In genomic region chr11:118912742-118913410, GRCh38 we compare ENCODE assay signal across 9 cellular contexts. TPM values are rescaled to one million over a fixed set of nuclear protein-coding genes. Genes with fewer than 3 reads are reported as not detected.
DNase-seq lines count a peak whose midpoint lies in the region; ATAC-seq and TF ChIP-seq lines count a peak whose summit lies in the region.
"Had no signal": no experiment of that assay in that cellular context is flagged by ENCODE, and none has a peak within 500 bp of the region (broad histone marks: within the 10 kb centered on the region; RNA-seq: fewer than 3 reads in every experiment).

No MANE protein-coding gene starts in this region.

- no peaks in the 10 kb centered on the region for H3K27me3 Mint-ChIP-seq in WTC11 (ENCODE audit: low read depth)

- peaks cover 80% of the 10 kb centered on the region for H3K4me1 Mint-ChIP-seq in WTC11

- CTCF ChIA-PET in SK-N-SH (lab: Yijun Ruan, JAX) = interaction anchor here (1.2 kb wide), 1 partner anchor 44 kb away, joined by 5 read pairs; the partner anchor contains the start of gene UPK2
- CTCF ChIA-PET in WTC11 (lab: Charles Lee) = interaction anchor here (0.7 to 5.9 kb wide), 9 partner anchors 45 to 425 kb away, joined by 3 to 26 read pairs (median 4); partner anchors contain the start of genes DDX6 and SLC37A4

- no peak for ATAC-seq in SK-N-SH treated with all-trans-retinoic acid at 6 μM for 48 hours
- ATAC-seq in WTC11 = no peak
- ATAC-seq in HG03045 (IDR thresholded peaks at IDR 0.05; ENCODE audit: unreplicated experiment) = no peak

- TF ChIP-seq CTCF in SK-N-SH (IDR thresholded peaks at IDR 0.05) = no peak
- TF ChIP-seq CTCF in WTC11 (IDR thresholded peaks at IDR 0.05) = no peak

- peaks cover 5 to 7% of the 10 kb centered on the region in 2 experiments for H3K36me3 ChIP-seq in SK-N-SH (replicated peaks in 1 of 2; ENCODE audit: control insufficient read depth in 1 of 2, insufficient read depth in 2 of 2, low read length in 1 of 2)
- no peaks in the 10 kb centered on the region for H3K36me3 ChIP-seq in iPS-18a (ENCODE audit: control insufficient read depth, low read depth, low read length)

- H3K27me3 ChIP-seq in SK-N-SH (ENCODE audit: insufficient read depth) (no peaks in the 10 kb centered on the region), iPS-18a (ENCODE audit: control insufficient read depth, insufficient read depth, low read length) (no peaks in the 10 kb centered on the region)

- H3K9ac ChIP-seq in SK-N-SH (peak overlapping the region; percentile 80), iPS-18a (ENCODE audit: low read length) (peak overlapping the region; percentile 84)

- no peak for TF ChIP-seq EP300 in SK-N-SH (IDR thresholded peaks at IDR 0.05; ENCODE audit: borderline replicate concordance in 1 of 2, low read depth in 1 of 2, low read length in 1 of 2)

- H3F3A ChIP-seq in SK-N-SH (replicated peaks; ENCODE audit: insufficient read depth) = peaks cover 53% of the 10 kb centered on the region

- peaks cover 4% of the 10 kb centered on the region; the same call in 1 of the 2 replicates for H4K20me1 ChIP-seq in SK-N-SH (ENCODE audit: insufficient read depth)

- peak overlapping the region; percentile 99 for H3K27ac Mint-ChIP-seq in WTC11

- H3K9me3 Mint-ChIP-seq in WTC11 = no peaks in the 10 kb centered on the region

- H3K4me2 ChIP-seq in SK-N-SH = peak overlapping the region; percentile 89

- DNase-seq in SK-N-SH (no peak), WTC11 (ENCODE audit: low spot score) (no peak), substantia nigra (lab: John Stamatoyannopoulos, UW) (peak in 3 of 49 donors; percentile 35 to 65 (median 64)), SHP77 (lab: John Stamatoyannopoulos, UW) (no peak)
- no peak for DNase-seq in stimulated activated CD4-positive, alpha-beta T cell treated with anti-CD3 and anti-CD28 coated beads, Interleukin-12 subunit alpha, Interleukin-12 subunit beta, amount 100 ng/mL, for 4 hours

- TF ChIP-seq RAD21 in SK-N-SH (IDR thresholded peaks at IDR 0.05; ENCODE audit: low read length) = no peak

- H3K79me2 ChIP-seq in SK-N-SH (ENCODE audit: insufficient read depth) = peaks cover 92% of the 10 kb centered on the region

- POLR2A ChIA-PET in SK-N-SH (lab: Yijun Ruan, JAX) = no interaction called here
- POLR2A ChIA-PET in WTC11 (lab: Charles Lee) = interaction anchor here (0.8 to 6.9 kb wide), 9 partner anchors 10 to 291 kb away, joined by 3 to 76 read pairs (median 4); partner anchors contain the start of genes CENATAC and DDX6

- peak overlapping the region; percentile 72 for H3K4me3 Mint-ChIP-seq in WTC11

- H3K36me3 Mint-ChIP-seq in WTC11 = no peaks in the 10 kb centered on the region

- H3K9me2 ChIP-seq in SK-N-SH = no peaks in the 10 kb centered on the region

- H3K27ac ChIP-seq in SK-N-SH (ENCODE audit: low read depth in 2 of 2, low read length in 1 of 2) (peak overlapping the region; percentile 87 to 100), iPS-18a (ENCODE audit: low read length) (peak overlapping the region; percentile 95), substantia nigra (ENCODE audit: low read depth, low read length, poor library complexity, severe bottlenecking) (peak overlapping the region; percentile 78)

- H3K4me3 ChIP-seq in SK-N-SH (ENCODE audit: low read depth in 2 of 2, low read length in 1 of 2) = no peak overlapping the region; a peak in 1 of 4 replicates
- peak overlapping the region; percentile 62 for H3K4me3 ChIP-seq in iPS-18a (ENCODE audit: low read length)

- H3K4me1 ChIP-seq in SK-N-SH (ENCODE audit: control insufficient read depth in 1 of 2, insufficient read depth in 2 of 2, low read depth in 1 of 2, low read length in 1 of 2) (peaks cover 83 to 94% of the 10 kb centered on the region in 2 experiments), iPS-18a (ENCODE audit: control insufficient read depth, low read depth, low read length) (peaks cover 83% of the 10 kb centered on the region)

- 64% methylated on average over 4 of the region's 12 CpGs for WGBS in SK-N-SH (ENCODE audit: low lambda C conversion rate)

- H2AFZ ChIP-seq in SK-N-SH (ENCODE audit: low read depth) = no peak overlapping the region

- H3K9me3 ChIP-seq in SK-N-SH (no peaks in the 10 kb centered on the region), iPS-18a (ENCODE audit: control insufficient read depth, low read depth, low read length) (no peaks in the 10 kb centered on the region)

TF ChIP-seq in SK-N-SH, 30 proteins besides CTCF, POLR2A, EP300 and RAD21:
- TF ChIP-seq RCOR1 (IDR thresholded peaks at IDR 0.05; ENCODE audit: low read length) (no peak), FOSL2 (IDR thresholded peaks at IDR 0.05; ENCODE audit: borderline replicate concordance, low read depth) (peak; percentile 23; the same call in 1 of the 2 replicates), RFX5 (IDR thresholded peaks at IDR 0.05; ENCODE audit: low read length) (no peak), RXRA (IDR thresholded peaks at IDR 0.05; ENCODE audit: borderline replicate concordance, low read depth) (peak; percentile 14; the same call in 1 of the 2 replicates)
TF ChIP-seq in SK-N-SH: peak in this region for 2.

TF ChIP-seq in SK-N-SH treated with all-trans-retinoic acid at 6 μM for 48 hours, 23 proteins besides CTCF, POLR2A, EP300 and RAD21 (continues in another document):
- no peak for TF ChIP-seq PPARA (CRISPR knock-in tag; IDR thresholded peaks at IDR 0.05; ENCODE audit: borderline replicate concordance)
- no peak for TF ChIP-seq SNAI2 (CRISPR knock-in tag; IDR thresholded peaks at IDR 0.05)
- no peak for TF ChIP-seq BACH2 (CRISPR knock-in tag; IDR thresholded peaks at IDR 0.05; ENCODE audit: borderline replicate concordance)
- TF ChIP-seq ARNTL (CRISPR knock-in tag; IDR thresholded peaks at IDR 0.05; ENCODE audit: borderline replicate concordance, low read depth) = no peak
- TF ChIP-seq, protein P1, sequence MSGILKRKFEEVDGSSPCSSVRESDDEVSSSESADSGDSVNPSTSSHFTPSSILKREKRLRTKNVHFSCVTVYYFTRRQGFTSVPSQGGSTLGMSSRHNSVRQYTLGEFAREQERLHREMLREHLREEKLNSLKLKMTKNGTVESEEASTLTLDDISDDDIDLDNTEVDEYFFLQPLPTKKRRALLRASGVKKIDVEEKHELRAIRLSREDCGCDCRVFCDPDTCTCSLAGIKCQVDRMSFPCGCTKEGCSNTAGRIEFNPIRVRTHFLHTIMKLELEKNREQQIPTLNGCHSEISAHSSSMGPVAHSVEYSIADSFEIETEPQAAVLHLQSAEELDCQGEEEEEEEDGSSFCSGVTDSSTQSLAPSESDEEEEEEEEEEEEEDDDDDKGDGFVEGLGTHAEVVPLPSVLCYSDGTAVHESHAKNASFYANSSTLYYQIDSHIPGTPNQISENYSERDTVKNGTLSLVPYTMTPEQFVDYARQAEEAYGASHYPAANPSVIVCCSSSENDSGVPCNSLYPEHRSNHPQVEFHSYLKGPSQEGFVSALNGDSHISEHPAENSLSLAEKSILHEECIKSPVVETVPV (CRISPR knock-in tag; IDR thresholded peaks at IDR 0.05) = no peak

TF ChIP-seq in WTC11, 78 proteins besides CTCF, POLR2A, EP300 and RAD21 (continues in another document):
- no peak for TF ChIP-seq PRRX2 (CRISPR knock-in tag; IDR thresholded peaks at IDR 0.05)
- TF ChIP-seq HMGXB4 (CRISPR knock-in tag; IDR thresholded peaks at IDR 0.05) = no peak

RNA-seq across cellular contexts. Expression of gene BCL9L, which starts 12.8 kb away (rescaled TPM):
- polyA plus RNA-seq in SK-N-SH (2012; rRNA removed) = 4.5 and 12.1 TPM in 2 replicates
- polyA plus RNA-seq in SK-N-SH (2012; cell fraction: cytosol; rRNA removed) = 4.6 and 8.6 TPM in 2 replicates
- 21.7 and 24.0 TPM in 2 replicates for polyA plus RNA-seq in SK-N-SH (2012; cell fraction: nucleus; rRNA removed)
- total RNA-seq in WTC11 (2021) = 62.1 to 65.3 TPM (median 64.7 TPM) in 3 replicates

RNA-seq across cellular contexts. Expression of gene CXCR5, which starts 29.2 kb away (rescaled TPM):
- 0.02 TPM in 1 of 2 replicates, not detected in the other for polyA plus RNA-seq in SK-N-SH (2012; rRNA removed)
- polyA plus RNA-seq in SK-N-SH (2012; cell fraction: cytosol; rRNA removed) = not detected in 2 replicates
- not detected in 2 replicates for polyA plus RNA-seq in SK-N-SH (2012; cell fraction: nucleus; rRNA removed)
- 0.07 TPM in 1 of 3 replicates, not detected in the others for total RNA-seq in WTC11 (2021)

RNA-seq across cellular contexts. Expression of gene UPK2, which starts 43.2 kb away (rescaled TPM):
- 0.15 and 0.21 TPM in 2 replicates for polyA plus RNA-seq in SK-N-SH (2012; rRNA removed)
- polyA plus RNA-seq in SK-N-SH (2012; cell fraction: cytosol; rRNA removed) = 0.13 and 0.16 TPM in 2 replicates
- polyA plus RNA-seq in SK-N-SH (2012; cell fraction: nucleus; rRNA removed) = 0.14 and 0.38 TPM in 2 replicates
- not detected in 3 replicates for total RNA-seq in WTC11 (2021)
- total RNA-seq: activated CD8-positive, alpha-beta memory T cell treated with anti-CD3 and anti-CD28 coated beads for 36 hours had no signal

RNA-seq across cellular contexts. Expression of gene FOXR1, which starts 58.7 kb away (rescaled TPM):
- not detected in 2 replicates for polyA plus RNA-seq in SK-N-SH (2012; rRNA removed)
- not detected in 2 replicates for polyA plus RNA-seq in SK-N-SH (2012; cell fraction: cytosol; rRNA removed)
- not detected in 2 replicates for polyA plus RNA-seq in SK-N-SH (2012; cell fraction: nucleus; rRNA removed)
- not detected in 3 replicates for total RNA-seq in WTC11 (2021)
- total RNA-seq: activated CD8-positive, alpha-beta memory T cell treated with anti-CD3 and anti-CD28 coated beads for 36 hours had no signal
